ENCODE assay signal across 21 cellular contexts in the genomic region with DNA sequence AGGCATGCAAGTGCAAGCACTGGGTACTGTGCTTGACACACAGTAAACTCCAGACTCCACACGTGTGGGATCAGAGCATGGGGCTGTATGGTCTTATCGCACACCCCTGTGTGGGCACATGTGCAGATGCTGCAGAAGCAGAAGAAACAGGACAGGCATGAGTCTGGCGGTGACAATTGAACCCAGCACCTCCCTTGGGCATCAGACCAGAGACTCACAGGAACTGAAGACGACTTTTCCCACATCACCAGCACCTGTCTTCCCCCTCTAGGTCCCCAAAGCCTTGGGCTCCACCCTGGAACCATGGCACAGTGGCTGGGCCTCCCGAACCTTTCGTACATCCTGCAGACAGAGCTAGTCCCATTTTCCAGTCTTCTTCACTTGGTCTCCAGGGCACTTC.
"Had no signal": no experiment of that assay in that cellular context is flagged by ENCODE, and none has a peak within 500 bp of the region (broad histone marks: within the 10 kb centered on the region; RNA-seq: fewer than 3 reads in every experiment).

No MANE protein-coding gene starts in this region.

- H3K27ac Mint-ChIP-seq: immature natural killer cell; mesothelial cell of epicardium; naive thymus-derived CD8-positive, alpha-beta T cell; stimulated activated memory B cell treated with anti-CD40 and anti-IgM and Interleukin-4, amounts not matched to agents 10 μg/mL and 1 μg/mL and 100 μg/mL, for 72 hours; stimulated activated naive CD8-positive, alpha-beta T cell treated with anti-CD3 and anti-CD28 coated beads, Interleukin-15, amount 100 ng/mL, for 72 hours; type B pancreatic cell had no signal

- H3K4me3 Mint-ChIP-seq: immature natural killer cell; mesothelial cell of epicardium; naive thymus-derived CD8-positive, alpha-beta T cell; stimulated activated memory B cell treated with anti-CD40 and anti-IgM and Interleukin-4, amounts not matched to agents 10 μg/mL and 1 μg/mL and 100 μg/mL, for 72 hours; stimulated activated naive CD8-positive, alpha-beta T cell treated with anti-CD3 and anti-CD28 coated beads, Interleukin-15, amount 100 ng/mL, for 72 hours; type B pancreatic cell had no signal

- H3K27me3 Mint-ChIP-seq: stimulated activated naive CD8-positive, alpha-beta T cell treated with anti-CD3 and anti-CD28 coated beads, Interleukin-15, amount 100 ng/mL, for 72 hours had no signal

- H3K4me1 Mint-ChIP-seq: immature natural killer cell; mesothelial cell of epicardium; naive thymus-derived CD8-positive, alpha-beta T cell; stimulated activated memory B cell treated with anti-CD40 and anti-IgM and Interleukin-4, amounts not matched to agents 10 μg/mL and 1 μg/mL and 100 μg/mL, for 72 hours; stimulated activated naive CD8-positive, alpha-beta T cell treated with anti-CD3 and anti-CD28 coated beads, Interleukin-15, amount 100 ng/mL, for 72 hours had no signal

- H3K36me3 Mint-ChIP-seq: immature natural killer cell; stimulated activated memory B cell treated with anti-CD40 and anti-IgM and Interleukin-4, amounts not matched to agents 10 μg/mL and 1 μg/mL and 100 μg/mL, for 72 hours had no signal

- DNase-seq: hypothalamus; immature natural killer cell; kidney; left colon; left lung; lower lobe of right lung; mammary epithelial cell; mesenchymal stem cell; mucosa of descending colon; naive thymus-derived CD8-positive, alpha-beta T cell; ovary; retina; stimulated activated CD4-positive, alpha-beta T cell treated with anti-CD3 and anti-CD28 coated beads, Interleukin-1b, Interleukin-23, amount 100 ng/mL, for 48 hours; stimulated activated CD4-positive, alpha-beta T cell treated with anti-CD3 and anti-CD28 coated beads, Interleukin-2, amount 100 ng/mL, for 48 hours; stimulated activated CD4-positive, alpha-beta T cell treated with anti-CD3 and anti-CD28 coated beads, Interleukin-4, amount 100 ng/mL, for 4 hours; stimulated activated CD8-positive, alpha-beta memory T cell treated with anti-CD3 and anti-CD28 coated beads, Interleukin-4, amount 100 ng/mL, for 48 hours; stimulated activated naive CD4-positive, alpha-beta T cell treated with Interleukin-2 at 50 U/mL for 16 hours; stimulated activated naive CD8-positive, alpha-beta T cell treated with anti-CD3 and anti-CD28 coated beads, Interleukin-15, amount 100 ng/mL, for 72 hours had no signal

- ATAC-seq: left colon; left lung; lower lobe of right lung; mucosa of descending colon; naive thymus-derived CD8-positive, alpha-beta T cell; stimulated activated memory B cell treated with anti-CD40 and anti-IgM and Interleukin-4, amounts not matched to agents 10 μg/mL and 1 μg/mL and 100 μg/mL, for 72 hours; stimulated activated naive CD8-positive, alpha-beta T cell treated with anti-CD3 and anti-CD28 coated beads, Interleukin-15, amount 100 ng/mL, for 72 hours had no signal
